ENCODE assay signal across 11 cellular contexts in the genomic region with DNA sequence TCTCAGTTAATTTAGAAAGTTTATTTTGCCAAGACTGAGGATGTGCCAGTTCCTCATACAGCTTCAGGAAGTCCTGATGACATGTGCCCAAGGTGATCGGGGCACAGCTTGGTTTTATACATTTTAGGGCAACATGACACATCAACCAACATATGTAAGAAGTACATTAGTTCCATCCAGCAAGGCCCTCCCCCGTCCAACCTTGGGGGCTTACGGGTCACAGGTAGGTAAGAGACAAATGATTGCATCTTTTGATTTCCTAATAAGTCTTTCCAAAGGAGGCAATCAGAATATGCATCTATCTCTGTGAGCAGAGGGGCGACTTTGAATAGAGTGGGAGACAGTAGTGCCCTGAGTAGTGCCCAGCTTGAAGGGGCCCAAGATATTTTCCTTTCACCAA. TPM values are rescaled to one million over a fixed set of nuclear protein-coding genes. Genes with fewer than 3 reads are reported as not detected.
"Had no signal": no experiment of that assay in that cellular context is flagged by ENCODE, and none has a peak within 500 bp of the region (broad histone marks: within the 10 kb centered on the region; RNA-seq: fewer than 3 reads in every experiment).

No MANE protein-coding gene starts in this region.

- H3K9me3 ChIP-seq: HAP-1 had no signal

- H3K4me3 Mint-ChIP-seq: GM23338, H9, HFFc6 had no signal

- ATAC-seq: GM23338, HCT116 had no signal

- DNase-seq: GM23248, GOT3, H7, H9, HCEC 1CT, HFFc6 had no signal

- H3K36me3 ChIP-seq: HAP-1 had no signal

- H3K27ac Mint-ChIP-seq: HFFc6 had no signal

- H3K4me3 ChIP-seq: GM23248, GM23338, HAP-1 had no signal

- H3K9me3 Mint-ChIP-seq: HFFc6 had no signal

- H3K27ac ChIP-seq: GM23248 had no signal

RNA-seq across cellular contexts. Expression of a gene that starts 19.6 kb away (rescaled TPM):
- total RNA-seq: GM23248, GM23338, H1, H4, HFFc6 had no signal
